1 cellular context compared by ENCODE assay signal in genomic region chr15:79365765-79366164, GRCh38.
TF ChIP-seq lines count a peak whose summit lies in the region.

No MANE protein-coding gene starts in this region.

TF ChIP-seq in SK-N-SH, 30 proteins besides CTCF, POLR2A, EP300 and RAD21 (continued from another document):
- no peak for TF ChIP-seq ZBTB33 (IDR thresholded peaks at IDR 0.05; ENCODE audit: borderline replicate concordance, low read depth)
- TF ChIP-seq MAX (IDR thresholded peaks at IDR 0.05; ENCODE audit: low read depth), result no peak
- no peak for TF ChIP-seq RFX5 (IDR thresholded peaks at IDR 0.05; ENCODE audit: low read length)
- no peak for TF ChIP-seq SIN3A (IDR thresholded peaks at IDR 0.05; ENCODE audit: borderline replicate concordance, low read depth, low read length)
- TF ChIP-seq POLR2AphosphoS5 (IDR thresholded peaks at IDR 0.05; ENCODE audit: low read depth, low read length), result no peak
- TF ChIP-seq ELF1 (IDR thresholded peaks at IDR 0.05), result no peak
- no peak for TF ChIP-seq MXI1 (IDR thresholded peaks at IDR 0.05; ENCODE audit: low read depth, low read length)
- TF ChIP-seq, protein P1, sequence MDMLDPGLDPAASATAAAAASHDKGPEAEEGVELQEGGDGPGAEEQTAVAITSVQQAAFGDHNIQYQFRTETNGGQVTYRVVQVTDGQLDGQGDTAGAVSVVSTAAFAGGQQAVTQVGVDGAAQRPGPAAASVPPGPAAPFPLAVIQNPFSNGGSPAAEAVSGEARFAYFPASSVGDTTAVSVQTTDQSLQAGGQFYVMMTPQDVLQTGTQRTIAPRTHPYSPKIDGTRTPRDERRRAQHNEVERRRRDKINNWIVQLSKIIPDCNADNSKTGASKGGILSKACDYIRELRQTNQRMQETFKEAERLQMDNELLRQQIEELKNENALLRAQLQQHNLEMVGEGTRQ (IDR thresholded peaks at IDR 0.05; ENCODE audit: borderline replicate concordance, low read depth, low read length), result no peak
- no peak for TF ChIP-seq RXRA (IDR thresholded peaks at IDR 0.05; ENCODE audit: borderline replicate concordance, low read depth)
- TF ChIP-seq CHD2 (IDR thresholded peaks at IDR 0.05; ENCODE audit: low read length, partially characterized antibody), result no peak
- TF ChIP-seq, protein P2, sequence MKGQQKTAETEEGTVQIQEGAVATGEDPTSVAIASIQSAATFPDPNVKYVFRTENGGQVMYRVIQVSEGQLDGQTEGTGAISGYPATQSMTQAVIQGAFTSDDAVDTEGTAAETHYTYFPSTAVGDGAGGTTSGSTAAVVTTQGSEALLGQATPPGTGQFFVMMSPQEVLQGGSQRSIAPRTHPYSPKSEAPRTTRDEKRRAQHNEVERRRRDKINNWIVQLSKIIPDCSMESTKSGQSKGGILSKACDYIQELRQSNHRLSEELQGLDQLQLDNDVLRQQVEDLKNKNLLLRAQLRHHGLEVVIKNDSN (IDR thresholded peaks at IDR 0.05; ENCODE audit: borderline replicate concordance, low read depth), result no peak
- TF ChIP-seq NRF1 (IDR thresholded peaks at IDR 0.05; ENCODE audit: low read depth, low read length), result no peak
- TF ChIP-seq FOXJ3 (CRISPR knock-in tag; IDR thresholded peaks at IDR 0.05), result peak; percentile 64; the same call in 1 of the 2 replicates
- 0 out of 2 replicates have a peak, but pooled peaks have one; percentile 28 for TF ChIP-seq JUND (IDR thresholded peaks at IDR 0.05)
- TF ChIP-seq IRF3 (IDR thresholded peaks at IDR 0.05; ENCODE audit: low read depth, low read length), result no peak
- TF ChIP-seq SMC3 (IDR thresholded peaks at IDR 0.05; ENCODE audit: low read depth, low read length), result no peak
- no peak for TF ChIP-seq MEF2A (IDR thresholded peaks at IDR 0.05; ENCODE audit: borderline replicate concordance, low read depth)
- TF ChIP-seq, protein P3, sequence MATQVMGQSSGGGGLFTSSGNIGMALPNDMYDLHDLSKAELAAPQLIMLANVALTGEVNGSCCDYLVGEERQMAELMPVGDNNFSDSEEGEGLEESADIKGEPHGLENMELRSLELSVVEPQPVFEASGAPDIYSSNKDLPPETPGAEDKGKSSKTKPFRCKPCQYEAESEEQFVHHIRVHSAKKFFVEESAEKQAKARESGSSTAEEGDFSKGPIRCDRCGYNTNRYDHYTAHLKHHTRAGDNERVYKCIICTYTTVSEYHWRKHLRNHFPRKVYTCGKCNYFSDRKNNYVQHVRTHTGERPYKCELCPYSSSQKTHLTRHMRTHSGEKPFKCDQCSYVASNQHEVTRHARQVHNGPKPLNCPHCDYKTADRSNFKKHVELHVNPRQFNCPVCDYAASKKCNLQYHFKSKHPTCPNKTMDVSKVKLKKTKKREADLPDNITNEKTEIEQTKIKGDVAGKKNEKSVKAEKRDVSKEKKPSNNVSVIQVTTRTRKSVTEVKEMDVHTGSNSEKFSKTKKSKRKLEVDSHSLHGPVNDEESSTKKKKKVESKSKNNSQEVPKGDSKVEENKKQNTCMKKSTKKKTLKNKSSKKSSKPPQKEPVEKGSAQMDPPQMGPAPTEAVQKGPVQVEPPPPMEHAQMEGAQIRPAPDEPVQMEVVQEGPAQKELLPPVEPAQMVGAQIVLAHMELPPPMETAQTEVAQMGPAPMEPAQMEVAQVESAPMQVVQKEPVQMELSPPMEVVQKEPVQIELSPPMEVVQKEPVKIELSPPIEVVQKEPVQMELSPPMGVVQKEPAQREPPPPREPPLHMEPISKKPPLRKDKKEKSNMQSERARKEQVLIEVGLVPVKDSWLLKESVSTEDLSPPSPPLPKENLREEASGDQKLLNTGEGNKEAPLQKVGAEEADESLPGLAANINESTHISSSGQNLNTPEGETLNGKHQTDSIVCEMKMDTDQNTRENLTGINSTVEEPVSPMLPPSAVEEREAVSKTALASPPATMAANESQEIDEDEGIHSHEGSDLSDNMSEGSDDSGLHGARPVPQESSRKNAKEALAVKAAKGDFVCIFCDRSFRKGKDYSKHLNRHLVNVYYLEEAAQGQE (IDR thresholded peaks at IDR 0.05; ENCODE audit: low read depth, low read length), result no peak
- no peak for TF ChIP-seq TAF1 (IDR thresholded peaks at IDR 0.05; ENCODE audit: borderline replicate concordance, low read depth, low read length)
